1 cellular context compared by ENCODE assay signal in the genomic region with DNA sequence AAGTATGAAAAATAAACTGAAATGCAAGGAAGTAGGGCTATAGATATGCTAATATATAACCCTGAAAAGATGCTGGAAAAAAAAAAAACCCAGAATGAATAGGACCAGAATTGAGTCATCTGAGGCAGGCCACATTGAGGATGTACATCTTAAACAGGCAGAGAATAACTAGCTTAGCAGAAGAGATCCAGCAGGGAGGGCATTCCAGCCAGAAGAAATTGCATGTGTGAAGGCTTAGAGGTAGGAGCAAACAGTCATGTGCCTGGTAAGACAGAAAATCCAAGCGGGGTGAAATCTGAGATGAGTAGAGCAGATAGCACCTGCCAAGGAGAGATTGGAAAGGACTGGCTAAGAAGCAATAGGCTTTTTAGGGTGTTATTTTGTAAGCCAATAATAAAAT.
TF ChIP-seq lines count a peak whose summit lies in the region.

No MANE protein-coding gene starts in this region.

TF ChIP-seq in GM12878, 131 proteins besides CTCF, POLR2A, EP300 and RAD21:
- TF ChIP-seq SPI1 (IDR thresholded peaks at IDR 0.05; ENCODE audit: borderline replicate concordance, insufficient read depth, low read depth, low read length) (no peak), MYC (IDR thresholded peaks at IDR 0.05; ENCODE audit: insufficient read depth, insufficient read length, insufficient replicate concordance, low read length, severe bottlenecking) (no peak)
- TF ChIP-seq, protein P1, sequence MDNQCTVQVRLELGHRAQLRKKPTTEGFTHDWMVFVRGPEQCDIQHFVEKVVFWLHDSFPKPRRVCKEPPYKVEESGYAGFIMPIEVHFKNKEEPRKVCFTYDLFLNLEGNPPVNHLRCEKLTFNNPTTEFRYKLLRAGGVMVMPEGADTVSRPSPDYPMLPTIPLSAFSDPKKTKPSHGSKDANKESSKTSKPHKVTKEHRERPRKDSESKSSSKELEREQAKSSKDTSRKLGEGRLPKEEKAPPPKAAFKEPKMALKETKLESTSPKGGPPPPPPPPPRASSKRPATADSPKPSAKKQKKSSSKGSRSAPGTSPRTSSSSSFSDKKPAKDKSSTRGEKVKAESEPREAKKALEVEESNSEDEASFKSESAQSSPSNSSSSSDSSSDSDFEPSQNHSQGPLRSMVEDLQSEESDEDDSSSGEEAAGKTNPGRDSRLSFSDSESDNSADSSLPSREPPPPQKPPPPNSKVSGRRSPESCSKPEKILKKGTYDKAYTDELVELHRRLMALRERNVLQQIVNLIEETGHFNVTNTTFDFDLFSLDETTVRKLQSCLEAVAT (IDR thresholded peaks at IDR 0.05): peak; percentile 70
TF ChIP-seq in GM12878: peak in this region for 1.
